Comparison of ENCODE assay signal across 7 cellular contexts in genomic region chr15:94844533-94845390, GRCh38.
DNase-seq lines count a peak whose midpoint lies in the region; ATAC-seq and TF ChIP-seq lines count a peak whose summit lies in the region.

No MANE protein-coding gene starts in this region.

- H3K27ac ChIP-seq in HUES6 (ENCODE audit: low read depth, low read length), result peak overlapping the region; percentile 82; the same call in 1 of the 2 replicates
- H3K27ac ChIP-seq in ascending aorta, result peak overlapping the region; percentile 88 to 92
- no peak overlapping the region for H3K27ac ChIP-seq in iPS DF 6.9 (ENCODE audit: low read length)
- H3K27ac ChIP-seq in sigmoid colon, result peak overlapping the region; percentile 62 to 76 (median 68)

- H3K4me3 ChIP-seq in HUES6 (ENCODE audit: low read depth, low read length) (peak overlapping the region; percentile 52), ascending aorta (peak overlapping the region; percentile 53 to 69), iPS DF 6.9 (ENCODE audit: low read length) (peak overlapping the region; percentile 20; the same call in 1 of the 2 replicates), sigmoid colon (peak overlapping the region; percentile 7 to 54 (median 46))

- H3K4me1 Mint-ChIP-seq in stimulated activated effector memory CD8-positive, alpha-beta T cell treated with anti-CD3 and anti-CD28 coated beads, Interleukin-12 subunit alpha, Interleukin-12 subunit beta, amount 100 ng/mL, for 72 hours, result no peaks in the 10 kb centered on the region

- TF ChIP-seq POLR2A in sigmoid colon (IDR thresholded peaks at IDR 0.05), result no peak

- H3K9me3 ChIP-seq in HUES6 (ENCODE audit: control insufficient read depth, insufficient read depth, low read depth, low read length), result peaks cover 22% of the 10 kb centered on the region
- no peaks in the 10 kb centered on the region for H3K9me3 ChIP-seq in ascending aorta
- no peaks in the 10 kb centered on the region for H3K9me3 ChIP-seq in iPS DF 6.9 (ENCODE audit: control insufficient read depth, insufficient read depth, low read length)
- H3K9me3 ChIP-seq in sigmoid colon, result no peaks in the 10 kb centered on the region

- H3K4me1 ChIP-seq in HUES6 (ENCODE audit: control insufficient read depth, insufficient read depth, low read length) (peaks cover 8% of the 10 kb centered on the region; the same call in 1 of the 2 replicates), ascending aorta (peaks cover 5 to 22% of the 10 kb centered on the region in 2 donors), iPS DF 6.9 (ENCODE audit: control insufficient read depth, insufficient read depth, low read length) (no peaks in the 10 kb centered on the region), sigmoid colon (peaks cover 0 to 11% (median 0%) of the 10 kb centered on the region in 4 donors)

- intact Hi-C loops in ascending aorta (cut with DNase I) (loop anchor here (2.0 to 10.0 kb wide), 5 partner anchors 77 to 1480 kb away; no protein-coding TSS in a partner anchor), sigmoid colon (cut with DNase I) (loop anchor here (10.0 kb wide), 2 partner anchors 170 to 1490 kb away; partner anchors contain the start of gene NR2F2)

- no peaks in the 10 kb centered on the region for H3K36me3 ChIP-seq in HUES6 (ENCODE audit: control insufficient read depth, insufficient read depth, low read length)
- no peaks in the 10 kb centered on the region for H3K36me3 ChIP-seq in ascending aorta
- no peaks in the 10 kb centered on the region for H3K36me3 ChIP-seq in iPS DF 6.9 (ENCODE audit: control insufficient read depth, insufficient read depth, low read length)
- H3K36me3 ChIP-seq in sigmoid colon, result no peaks in the 10 kb centered on the region

- H3K4me3 Mint-ChIP-seq in stimulated activated effector memory CD8-positive, alpha-beta T cell treated with anti-CD3 and anti-CD28 coated beads, Interleukin-12 subunit alpha, Interleukin-12 subunit beta, amount 100 ng/mL, for 72 hours, result no peak overlapping the region

- TF ChIP-seq CTCF in ascending aorta (IDR thresholded peaks at IDR 0.05) (peak in 2 of 3 experiments; percentile 15 to 37), sigmoid colon (IDR thresholded peaks at IDR 0.05) (no peak)

- no CpG with 5 or more reads among the region's 83 CpGs for WGBS in iPS DF 6.9 (ENCODE audit: insufficient coverage, insufficient read length)
- WGBS in sigmoid colon, 2 donors, result 2 to 3% methylated on average over 83 of the region's 83 CpGs

- H3K9ac ChIP-seq in HUES6 (ENCODE audit: low read length), result peak overlapping the region; percentile 56

- peaks cover 4% of the 10 kb centered on the region for H3K9me3 Mint-ChIP-seq in stimulated activated effector memory CD8-positive, alpha-beta T cell treated with anti-CD3 and anti-CD28 coated beads, Interleukin-12 subunit alpha, Interleukin-12 subunit beta, amount 100 ng/mL, for 72 hours

- no peak for TF ChIP-seq EP300 in sigmoid colon (IDR thresholded peaks at IDR 0.05)

- DNase-seq in ascending aorta (ENCODE audit: low spot score in 2 of 2) (peak in 1 of 2 donors; percentile 77), iPS DF 6.9 (ENCODE audit: low read depth, low spot score) (no peak), sigmoid colon (peak; percentile 79), 8988T (no peak)
- no peak for DNase-seq in stimulated activated effector memory CD8-positive, alpha-beta T cell treated with anti-CD3 and anti-CD28 coated beads, Interleukin-12 subunit alpha, Interleukin-12 subunit beta, amount 100 ng/mL, for 72 hours (ENCODE audit: low spot score in 2 of 2)

- H3K27ac Mint-ChIP-seq in stimulated activated effector memory CD8-positive, alpha-beta T cell treated with anti-CD3 and anti-CD28 coated beads, Interleukin-12 subunit alpha, Interleukin-12 subunit beta, amount 100 ng/mL, for 72 hours, result no peak overlapping the region

- H3K27me3 ChIP-seq in HUES6 (ENCODE audit: control insufficient read depth, insufficient read depth, low read length) (no peaks in the 10 kb centered on the region; the same call in 1 of the 2 replicates), ascending aorta (no peaks in the 10 kb centered on the region), iPS DF 6.9 (ENCODE audit: control insufficient read depth, insufficient read depth, low read length) (no peaks in the 10 kb centered on the region), sigmoid colon (peaks cover 0 to 3% (median 0%) of the 10 kb centered on the region in 3 donors)

- H3K36me3 Mint-ChIP-seq in stimulated activated effector memory CD8-positive, alpha-beta T cell treated with anti-CD3 and anti-CD28 coated beads, Interleukin-12 subunit alpha, Interleukin-12 subunit beta, amount 100 ng/mL, for 72 hours, result no peaks in the 10 kb centered on the region

- ATAC-seq in stimulated activated effector memory CD8-positive, alpha-beta T cell treated with anti-CD3 and anti-CD28 coated beads, Interleukin-12 subunit alpha, Interleukin-12 subunit beta, amount 100 ng/mL, for 72 hours, result no peak
- no peak for ATAC-seq in HG02642 (IDR thresholded peaks at IDR 0.05; ENCODE audit: poor library complexity, unreplicated experiment)

Comparison
In these comparisons a context has a peak if more than half of its experiments do, and no peak if none do; other contexts are left out.
1. CTCF ChIP-seq: peak in ascending aorta (2 of 3); none in sigmoid colon (0 of 4).
2. Peak in every context shown above with its lines, with median percentiles within 50 percentile points of each other: H3K4me3 ChIP-seq.